ENCODE assay signal across 12 cellular contexts in the genomic region with DNA sequence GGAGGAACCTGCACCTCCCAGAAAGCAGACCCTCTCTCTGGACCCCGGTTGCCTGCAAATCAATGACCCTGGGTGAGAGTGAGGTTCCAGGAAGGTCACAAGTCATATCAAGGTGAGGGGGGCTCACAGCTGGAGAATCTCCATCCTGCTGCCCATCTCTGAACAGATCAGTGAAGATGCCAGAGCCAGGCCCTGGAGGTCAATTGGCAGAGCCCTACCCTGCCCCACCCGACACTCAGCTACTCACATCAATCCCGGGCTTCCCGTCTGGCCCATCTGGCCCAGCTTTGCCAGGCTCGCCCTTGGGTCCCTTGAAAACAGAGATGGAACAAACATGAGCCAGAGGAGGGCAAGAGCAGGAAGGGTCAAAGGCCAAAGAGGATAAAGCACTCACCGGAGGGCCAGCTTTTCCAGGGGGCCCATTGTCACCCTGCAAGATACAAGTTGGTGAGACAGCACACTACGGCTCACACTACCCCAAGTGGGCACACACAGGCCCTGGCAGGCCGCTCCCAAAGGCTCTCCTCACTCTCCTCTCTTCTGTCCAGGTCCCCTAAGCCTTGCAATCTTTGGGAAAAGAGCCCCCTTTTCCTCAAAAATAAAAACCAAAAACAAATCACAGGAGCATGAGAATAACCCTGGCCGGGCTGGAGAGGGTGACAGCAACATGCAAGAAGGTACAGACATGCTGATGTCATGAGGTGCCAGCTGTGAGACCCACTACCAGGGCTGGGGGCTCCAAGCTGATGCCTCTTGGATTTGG. TPM values are rescaled to one million over a fixed set of nuclear protein-coding genes. Genes with fewer than 3 reads are reported as not detected.
A peak's percentile ranks its signal among the peaks of the same experiment; 100 is the strongest.
DNase-seq lines count a peak whose midpoint lies in the region; FAIRE-seq and TF ChIP-seq lines count a peak whose summit lies in the region.
"Had no signal": no experiment of that assay in that cellular context is flagged by ENCODE, and none has a peak within 500 bp of the region (broad histone marks: within the 10 kb centered on the region; RNA-seq: fewer than 3 reads in every experiment).

No MANE protein-coding gene starts in this region.

- peak; percentile 26 for FAIRE-seq in GM12891 (lab: Jason Lieb, UNC)
- FAIRE-seq: small intestine had no signal

- H2AFZ ChIP-seq in SU-DHL-6 (ENCODE audit: low read depth, low read length, severe bottlenecking) (no peak overlapping the region), hepatocyte (no peak overlapping the region)

- H3K79me2 ChIP-seq in SU-DHL-6 (ENCODE audit: insufficient read depth, low read length) (no peaks in the 10 kb centered on the region), hepatocyte (no peaks in the 10 kb centered on the region)

- H4K20me1 ChIP-seq in SU-DHL-6 (ENCODE audit: low read depth, low read length), result no peaks in the 10 kb centered on the region
- no peaks in the 10 kb centered on the region for H4K20me1 ChIP-seq in hepatocyte (ENCODE audit: insufficient read depth, poor library complexity, severe bottlenecking)

- H3K4me1 ChIP-seq in hepatocyte (ENCODE audit: insufficient read depth) (peaks cover 15% of the 10 kb centered on the region), stomach (peaks cover 24 to 47% (median 34%) of the 10 kb centered on the region in 4 donors)

- H3K4me2 ChIP-seq in SU-DHL-6 (ENCODE audit: low read depth, low read length, poor library complexity, severe bottlenecking), result no peak overlapping the region
- H3K4me2 ChIP-seq in hepatocyte, result peak overlapping the region; percentile 96

- TF ChIP-seq POLR2A in GM12891 (IDR thresholded peaks at IDR 0.05; ENCODE audit: low read depth, low read length), result no peak
- no peak for TF ChIP-seq POLR2A in stomach (IDR thresholded peaks at IDR 0.05)

- no peak overlapping the region for H3K27ac Mint-ChIP-seq in progenitor cell of endocrine pancreas
- H3K27ac Mint-ChIP-seq: activated naive CD4-positive, alpha-beta T cell treated with anti-CD3 and anti-CD28 coated beads, Interleukin-2, amount 10 ng/mL, durations not matched to agents 7 days and 5 days had no signal

- H3K36me3 ChIP-seq in SU-DHL-6 (ENCODE audit: low read length), result no peaks in the 10 kb centered on the region
- no peaks in the 10 kb centered on the region for H3K36me3 ChIP-seq in hepatocyte (replicated peaks; ENCODE audit: insufficient read depth, low read depth)
- H3K36me3 ChIP-seq in stomach, result no peaks in the 10 kb centered on the region

- no peak for TF ChIP-seq EP300 in stomach (IDR thresholded peaks at IDR 0.05)

- H3F3A ChIP-seq in SU-DHL-6 (ENCODE audit: insufficient read depth), result no peaks in the 10 kb centered on the region

- TF ChIP-seq CTCF in SU-DHL-6 (IDR thresholded peaks at IDR 0.05; ENCODE audit: insufficient read depth, low read length, poor library complexity, severe bottlenecking) (no peak), hepatocyte (IDR thresholded peaks at IDR 0.05; ENCODE audit: poor library complexity) (no peak), progenitor cell of endocrine pancreas (IDR thresholded peaks at IDR 0.05; ENCODE audit: unreplicated experiment) (no peak), GM10266 (IDR thresholded peaks at IDR 0.05; ENCODE audit: control insufficient read depth, insufficient read depth, low read depth, missing control alignments) (no peak), stomach (IDR thresholded peaks at IDR 0.05) (no peak)

- H3K27me3 Mint-ChIP-seq in progenitor cell of endocrine pancreas, result peaks cover 26% of the 10 kb centered on the region

- no peaks in the 10 kb centered on the region for H3K9me3 Mint-ChIP-seq in progenitor cell of endocrine pancreas (ENCODE audit: low read depth)
- H3K9me3 Mint-ChIP-seq: activated naive CD4-positive, alpha-beta T cell treated with anti-CD3 and anti-CD28 coated beads, Interleukin-2, amount 10 ng/mL, durations not matched to agents 7 days and 5 days had no signal

- H3K9me2 ChIP-seq in SU-DHL-6 (replicated peaks; ENCODE audit: insufficient read depth, low read length) (no peaks in the 10 kb centered on the region), hepatocyte (replicated peaks; ENCODE audit: insufficient read depth) (no peaks in the 10 kb centered on the region)

- no peak overlapping the region for H3K27ac ChIP-seq in SU-DHL-6 (ENCODE audit: low read depth, low read length)
- peak overlapping the region; percentile 89 for H3K27ac ChIP-seq in hepatocyte
- H3K27ac ChIP-seq in stomach, result no peak overlapping the region

- no peaks in the 10 kb centered on the region for H3K27me3 ChIP-seq in SU-DHL-6 (ENCODE audit: low read length)
- H3K27me3 ChIP-seq in hepatocyte, result peaks cover 23% of the 10 kb centered on the region
- H3K27me3 ChIP-seq in stomach, result peaks cover 4 to 35% (median 16%) of the 10 kb centered on the region in 3 donors

- H3K4me3 ChIP-seq in SU-DHL-6 (ENCODE audit: insufficient read depth, low read length, poor library complexity, severe bottlenecking) (no peak overlapping the region), hepatocyte (no peak overlapping the region), stomach (no peak overlapping the region)

- H3K36me3 Mint-ChIP-seq in progenitor cell of endocrine pancreas (ENCODE audit: insufficient read depth), result no peaks in the 10 kb centered on the region

- H3K9ac ChIP-seq in SU-DHL-6 (ENCODE audit: low read length), result 0 out of 2 replicates have a peak overlapping the region, but pooled peaks have one; percentile 41

- H3K9me3 ChIP-seq in SU-DHL-6 (ENCODE audit: insufficient read depth, low read length), result no peaks in the 10 kb centered on the region
- no peaks in the 10 kb centered on the region for H3K9me3 ChIP-seq in hepatocyte (ENCODE audit: low read depth)
- H3K9me3 ChIP-seq in stomach, result no peaks in the 10 kb centered on the region

- WGBS in hepatocyte (ENCODE audit: low lambda C conversion rate, missing lambda C conversion rate), result 88% methylated on average over 9 of the region's 9 CpGs
- 79 to 91% (median 87%) methylated on average over 9 of the region's 9 CpGs for WGBS in stomach, 5 donors

- DNase-seq in GM12891 (ENCODE audit: insufficient read length, low spot score), result no peak
- DNase-seq in hepatocyte (ENCODE audit: low spot score), result no peak
- no peak for DNase-seq in progenitor cell of endocrine pancreas (ENCODE audit: low spot score, unreplicated experiment)
- DNase-seq in HCEC 1CT, result no peak
- no peak for DNase-seq in GM10266 (ENCODE audit: extremely low spot score)
- DNase-seq in stomach, result no peak
- DNase-seq: activated CD4-positive, alpha-beta T cell treated with anti-CD3 and anti-CD28 coated beads for 1 hour; activated naive CD4-positive, alpha-beta T cell treated with anti-CD3 and anti-CD28 coated beads, Interleukin-2, amount 10 ng/mL, durations not matched to agents 7 days and 5 days; effector CD4-positive, alpha-beta T cell; NCI-H524 treated with DMSO at 0.1 percent for 48 hours; small intestine had no signal

- intact Hi-C loops in stomach (cut with DNase I; ENCODE audit: low total_unique reads), result no loop called here

- H3K4me1 Mint-ChIP-seq in progenitor cell of endocrine pancreas (ENCODE audit: low read depth), result peaks cover 12% of the 10 kb centered on the region

- H3K4me3 Mint-ChIP-seq in progenitor cell of endocrine pancreas (ENCODE audit: low read depth), result peak overlapping the region; percentile 37

TF ChIP-seq in GM12891, 5 proteins besides CTCF, POLR2A, EP300 and RAD21:
- TF ChIP-seq POU2F2 (IDR thresholded peaks at IDR 0.05; ENCODE audit: low read depth, low read length), result no peak
- TF ChIP-seq TAF1 (IDR thresholded peaks at IDR 0.05; ENCODE audit: low read depth, low read length), result no peak
- TF ChIP-seq POLR2AphosphoS5 (IDR thresholded peaks at IDR 0.05; ENCODE audit: low read depth, low read length), result no peak
- no peak for TF ChIP-seq PAX5 (IDR thresholded peaks at IDR 0.05; ENCODE audit: insufficient read depth, low read length, severe bottlenecking)
- TF ChIP-seq SPI1 (IDR thresholded peaks at IDR 0.05; ENCODE audit: low read depth, low read length), result no peak

RNA-seq across cellular contexts. Expression of gene COL9A2, which starts 2.9 kb away (rescaled TPM):
- polyA plus RNA-seq in GM12891 (2012; ENCODE audit: low read depth, missing spikeins), result 45.0 TPM
- total RNA-seq in hepatocyte, result 13.3 and 20.6 TPM in 2 replicates
- polyA plus RNA-seq in hepatocyte, result 24.9 and 33.5 TPM in 2 replicates
- 48.1 and 53.8 TPM in 2 replicates for total RNA-seq in progenitor cell of endocrine pancreas
- 10 to 100 TPM in 4 of 5 donors, 1 to 10 TPM in 1; 7.2 to 79.0 (median 30.3) TPM for total RNA-seq in stomach
- polyA plus RNA-seq in stomach, result 10 to 100 TPM in 1 of 3 donors, 1 to 10 TPM in 2; 5.7 to 19.1 (median 7.5) TPM

RNA-seq across cellular contexts. Expression of gene ZMPSTE24, which starts 56.1 kb away (rescaled TPM):
- 10.2 TPM for polyA plus RNA-seq in GM12891 (2012; ENCODE audit: low read depth, missing spikeins)
- total RNA-seq in hepatocyte (56.1 and 58.9 TPM in 2 replicates), progenitor cell of endocrine pancreas (40.4 and 41.9 TPM in 2 replicates), stomach (10 to 100 TPM in 4 of 5 donors, 1 to 10 TPM in 1; 7.8 to 67.7 (median 23.2) TPM)
- polyA plus RNA-seq in hepatocyte (32.6 and 35.6 TPM in 2 replicates), stomach (10 to 100 TPM in 2 of 3 donors, 1 to 10 TPM in 1; 9.6 to 14.3 (median 14.1) TPM)

RNA-seq across cellular contexts. Expression of gene SMAP2, which starts 59.4 kb away (rescaled TPM):
- polyA plus RNA-seq in GM12891 (2012; ENCODE audit: low read depth, missing spikeins), result 122 TPM
- total RNA-seq in hepatocyte (23.1 and 23.9 TPM in 2 replicates), progenitor cell of endocrine pancreas (27.1 and 30.3 TPM in 2 replicates), stomach (10 to 100 TPM; 21.6 to 58.0 (median 35.9) TPM)
- polyA plus RNA-seq in hepatocyte (22.9 and 25.0 TPM in 2 replicates), stomach (10 to 100 TPM; 22.4 to 50.4 (median 27.8) TPM)
